10 cellular contexts compared by ENCODE assay signal in the genomic region with DNA sequence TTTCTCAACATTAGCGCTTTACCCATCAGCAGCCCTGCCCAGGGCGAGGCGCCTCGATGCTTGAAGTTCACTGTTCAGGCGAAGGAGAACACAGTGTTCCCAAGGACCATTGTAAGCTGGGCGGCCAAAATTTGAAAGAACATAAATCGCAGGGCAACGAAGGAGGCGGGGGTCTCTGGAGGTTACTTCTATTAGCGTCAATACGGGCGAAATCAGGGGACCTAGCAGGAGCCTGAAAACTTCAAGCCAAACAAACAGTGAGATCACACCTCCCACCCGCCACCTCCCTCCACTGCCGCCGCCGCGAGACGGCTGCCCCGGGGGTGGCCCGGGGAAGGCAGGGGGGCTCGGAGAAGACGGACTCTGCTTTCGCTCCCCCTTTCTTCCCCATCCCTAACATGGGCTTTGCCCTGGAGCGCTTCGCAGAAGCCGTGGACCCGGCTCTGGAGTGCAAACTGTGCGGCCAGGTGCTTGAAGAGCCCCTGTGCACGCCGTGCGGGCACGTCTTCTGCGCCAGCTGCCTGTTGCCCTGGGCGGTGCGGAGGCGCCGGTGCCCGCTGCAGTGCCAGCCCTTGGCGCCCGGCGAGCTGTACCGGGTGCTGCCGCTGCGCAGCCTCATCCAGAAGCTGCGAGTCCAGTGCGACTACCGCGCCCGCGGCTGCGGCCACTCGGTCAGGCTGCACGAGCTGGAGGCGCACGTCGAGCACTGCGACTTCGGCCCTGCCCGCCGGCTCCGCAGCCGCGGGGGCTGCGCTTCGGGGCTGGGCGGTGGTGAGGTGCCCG. TPM values are rescaled to one million over a fixed set of nuclear protein-coding genes. Genes with fewer than 3 reads are reported as not detected.
A peak's percentile ranks its signal among the peaks of the same experiment; 100 is the strongest.
DNase-seq lines count a peak whose midpoint lies in the region; ATAC-seq and TF ChIP-seq lines count a peak whose summit lies in the region.
"Had no signal": no experiment of that assay in that cellular context is flagged by ENCODE, and none has a peak within 500 bp of the region (broad histone marks: within the 10 kb centered on the region; RNA-seq: fewer than 3 reads in every experiment).

A gene (plus strand): TSS at position 263 of the 783 bp plus-strand sequence.

- H3K36me3 ChIP-seq in right lobe of liver (no peaks in the 10 kb centered on the region), suprapubic skin (no peaks in the 10 kb centered on the region)

- peak within 1 kb of the TSS; percentile 48 for H3K4me3 Mint-ChIP-seq in dendritic cell treated with granulocyte-macrophage colony-stimulating factor and Interleukin-4, amounts not matched to agents 40 ng/mL and 50 ng/mL, for 4 days
- H3K4me3 Mint-ChIP-seq in activated CD8-positive, alpha-beta T cell treated with anti-CD3 and anti-CD28 coated beads, Interleukin-2, amount 10 ng/mL, durations not matched to agents 7 days and 5 days, result no peak within 1 kb of the TSS

- H3K9me3 Mint-ChIP-seq in dendritic cell treated with granulocyte-macrophage colony-stimulating factor and Interleukin-4, amounts not matched to agents 40 ng/mL and 50 ng/mL, for 4 days, result no peaks in the 10 kb centered on the region
- H3K9me3 Mint-ChIP-seq in activated CD8-positive, alpha-beta T cell treated with anti-CD3 and anti-CD28 coated beads, Interleukin-2, amount 10 ng/mL, durations not matched to agents 7 days and 5 days (ENCODE audit: insufficient read depth), result no peaks in the 10 kb centered on the region

- H3K27me3 ChIP-seq in right lobe of liver (no peaks in the 10 kb centered on the region), suprapubic skin (peaks cover 31% of the 10 kb centered on the region)

- H3K4me3 ChIP-seq in right lobe of liver (peak within 1 kb of the TSS; percentile 9 to 36 (median 13)), suprapubic skin (peak within 1 kb of the TSS; percentile 57)

- H3K27me3 Mint-ChIP-seq in dendritic cell treated with granulocyte-macrophage colony-stimulating factor and Interleukin-4, amounts not matched to agents 40 ng/mL and 50 ng/mL, for 4 days, result peaks cover 39% of the 10 kb centered on the region
- H3K27me3 Mint-ChIP-seq in activated CD8-positive, alpha-beta T cell treated with anti-CD3 and anti-CD28 coated beads, Interleukin-2, amount 10 ng/mL, durations not matched to agents 7 days and 5 days (ENCODE audit: low read depth), result peaks cover 33% of the 10 kb centered on the region

- H3K9me3 ChIP-seq in right lobe of liver (no peaks in the 10 kb centered on the region), suprapubic skin (no peaks in the 10 kb centered on the region)

- peaks cover 22% of the 10 kb centered on the region for H3K4me1 Mint-ChIP-seq in dendritic cell treated with granulocyte-macrophage colony-stimulating factor and Interleukin-4, amounts not matched to agents 40 ng/mL and 50 ng/mL, for 4 days (ENCODE audit: low read depth)
- H3K4me1 Mint-ChIP-seq in activated CD8-positive, alpha-beta T cell treated with anti-CD3 and anti-CD28 coated beads, Interleukin-2, amount 10 ng/mL, durations not matched to agents 7 days and 5 days (ENCODE audit: low read depth), result no peaks in the 10 kb centered on the region

- in situ Hi-C loops in GM13977 (cut with MboI; ENCODE audit: low pct_unique_long_range_greater_than_20kb, low sequenced_read_pairs, unreplicated experiment), result no loop called here

- no peaks in the 10 kb centered on the region for H3K36me3 Mint-ChIP-seq in dendritic cell treated with granulocyte-macrophage colony-stimulating factor and Interleukin-4, amounts not matched to agents 40 ng/mL and 50 ng/mL, for 4 days (ENCODE audit: low read depth)
- peaks cover 4% of the 10 kb centered on the region for H3K36me3 Mint-ChIP-seq in activated CD8-positive, alpha-beta T cell treated with anti-CD3 and anti-CD28 coated beads, Interleukin-2, amount 10 ng/mL, durations not matched to agents 7 days and 5 days (ENCODE audit: low read depth)

- DNase-seq in DMS 273 (lab: John Stamatoyannopoulos, UW; ENCODE audit: unreplicated experiment), result peak; percentile 63
- DNase-seq in DMS 273 treated with DMSO at 0.1 percent for 48 hours (lab: John Stamatoyannopoulos, UW), result no peak
- DNase-seq in right lobe of liver, result peak in 2 of 3 donors; percentile 17 to 52
- peak in 1 of 2 donors; percentile 80 for DNase-seq in suprapubic skin (ENCODE audit: low spot score in 2 of 2)
- no peak for DNase-seq in activated CD8-positive, alpha-beta T cell treated with anti-CD3 and anti-CD28 coated beads, Interleukin-2, amount 10 ng/mL, durations not matched to agents 7 days and 5 days
- no peak for DNase-seq in GM13977 (ENCODE audit: low spot score)
- DNase-seq: activated T-cell treated with anti-CD3 and anti-CD28 coated beads for 4 hours had no signal

- ATAC-seq in right lobe of liver (peak in 2 of 4 donors; percentile 38 to 52), HG03571 (IDR thresholded peaks at IDR 0.05; ENCODE audit: unreplicated experiment) (no peak)
- ATAC-seq in activated CD8-positive, alpha-beta T cell treated with anti-CD3 and anti-CD28 coated beads, Interleukin-2, amount 10 ng/mL, durations not matched to agents 7 days and 5 days, result no peak

- 8% methylated on average over 21 of the region's 67 CpGs for WGBS in right lobe of liver (ENCODE audit: insufficient coverage, low coverage, low lambda C conversion rate, missing lambda C conversion rate)
- WGBS in suprapubic skin, result 20% methylated on average over 38 of the region's 67 CpGs

- H3K27ac Mint-ChIP-seq in dendritic cell treated with granulocyte-macrophage colony-stimulating factor and Interleukin-4, amounts not matched to agents 40 ng/mL and 50 ng/mL, for 4 days, result no peak within 1 kb of the TSS
- H3K27ac Mint-ChIP-seq in activated CD8-positive, alpha-beta T cell treated with anti-CD3 and anti-CD28 coated beads, Interleukin-2, amount 10 ng/mL, durations not matched to agents 7 days and 5 days, result no peak within 1 kb of the TSS

- H3K4me1 ChIP-seq in right lobe of liver (no peaks in the 10 kb centered on the region), suprapubic skin (peaks cover 26% of the 10 kb centered on the region)

- TF ChIP-seq CTCF in right lobe of liver (IDR thresholded peaks at IDR 0.05) (no peak), suprapubic skin (IDR thresholded peaks at IDR 0.05) (no peak), GM13977 (IDR thresholded peaks at IDR 0.05; ENCODE audit: extremely low read depth, insufficient read depth, missing control alignments) (no peak)

- intact Hi-C loops in dendritic cell treated with granulocyte-macrophage colony-stimulating factor and Interleukin-4, amounts not matched to agents 40 ng/mL and 50 ng/mL, for 4 days (cut with micrococcal nuclease), result no loop called here
- intact Hi-C loops in right lobe of liver (cut with DNase I), result no loop called here

- H3K27ac ChIP-seq in right lobe of liver (no peak within 1 kb of the TSS), suprapubic skin (peak within 1 kb of the TSS; percentile 88)
- H3K27ac ChIP-seq: 22Rv1 had no signal

- CTCF ChIA-PET in activated CD8-positive, alpha-beta T cell treated with anti-CD3 and anti-CD28 coated beads, Interleukin-2, amount 10 ng/mL, durations not matched to agents 7 days and 5 days (lab: Charles Lee), result no interaction called here

- no peak for TF ChIP-seq POLR2A in right lobe of liver (IDR thresholded peaks at IDR 0.05)
- no peak for TF ChIP-seq POLR2A in suprapubic skin (IDR thresholded peaks at IDR 0.05)

- POLR2A ChIA-PET in activated CD8-positive, alpha-beta T cell treated with anti-CD3 and anti-CD28 coated beads, Interleukin-2, amount 10 ng/mL, durations not matched to agents 7 days and 5 days (lab: Charles Lee), result no interaction called here

- no peak for TF ChIP-seq EP300 in suprapubic skin (IDR thresholded peaks at IDR 0.05)

RNA-seq across cellular contexts. Expression of the gene that starts here (rescaled TPM):
- under 1 TPM in 5 of 6 experiments, not detected in 1; 0.12 to 0.49 (median 0.42) TPM for total RNA-seq in right lobe of liver
- 1 to 10 TPM in 2 of 4 donors, under 1 TPM in 2; 0.42 to 4.4 (median 2.4) TPM for total RNA-seq in suprapubic skin
- not detected for total RNA-seq in activated CD8-positive, alpha-beta T cell treated with anti-CD3 and anti-CD28 coated beads, Interleukin-2, amount 10 ng/mL, durations not matched to agents 7 days and 5 days

Comparison
In these comparisons a context has a peak if more than half of its experiments do, and no peak if none do; other contexts are left out.
1. Peak in DNase-seq and H3K4me3 ChIP-seq in right lobe of liver; RNA of the gene not detected or under 1 TPM.